In genomic region chrX:48737940-48738339, GRCh38 we compare ENCODE assay signal across 8 cellular contexts. TPM values are rescaled to one million over a fixed set of nuclear protein-coding genes. Genes with fewer than 3 reads are reported as not detected.
DNase-seq lines count a peak whose midpoint lies in the region; ATAC-seq, FAIRE-seq and TF ChIP-seq lines count a peak whose summit lies in the region.

No MANE protein-coding gene starts in this region.

- H3K9ac ChIP-seq in H1 (replicated peaks in 1 of 4; ENCODE audit: extremely low read depth in 1 of 4, low read depth in 3 of 4, low read length in 3 of 4) = peak overlapping the region in 3 of 4 experiments; percentile 61 to 82 (median 78); a peak in 5 of 7 replicates

- H2AFZ ChIP-seq in H1 (ENCODE audit: low read length) (0 out of 2 replicates have a peak overlapping the region, but pooled peaks have one; percentile 81), neuron (ENCODE audit: low read depth, low read length) (peak overlapping the region; percentile 50)

- peak overlapping the region; percentile 65 to 91 (median 83); a peak in 6 of 8 replicates for H3K4me3 ChIP-seq in H1 (ENCODE audit: extremely low read depth in 1 of 4, insufficient read depth in 2 of 4, low read depth in 3 of 4, low read length in 4 of 4)
- H3K4me3 ChIP-seq in neuron (ENCODE audit: low read length) = peak overlapping the region; percentile 68

- no peaks in the 10 kb centered on the region for H3K27me3 Mint-ChIP-seq in CD4-positive, alpha-beta T cell

- no peak for DNase-seq in CD4-positive, alpha-beta T cell
- DNase-seq in NCI-H82 (lab: John Stamatoyannopoulos, UW) = peak; percentile 56
- DNase-seq in H1 (ENCODE audit: low read depth in 1 of 2, low spot score in 2 of 2) = no peak
- DNase-seq in hypothalamus (lab: John Stamatoyannopoulos, UW) = no peak
- no peak for DNase-seq in foreskin melanocyte
- no peak for DNase-seq in HT-29 (ENCODE audit: low spot score)

- no peak overlapping the region for H2BK120ac ChIP-seq in H1 (replicated peaks; ENCODE audit: low read depth, low read length)

- no peaks in the 10 kb centered on the region for H3K79me2 ChIP-seq in H1 (ENCODE audit: control insufficient read depth in 1 of 2, insufficient read depth in 2 of 2, low read length in 2 of 2)

- peak overlapping the region; percentile 92 for H3K4me3 Mint-ChIP-seq in CD4-positive, alpha-beta T cell

- H3K4ac ChIP-seq in H1 (replicated peaks; ENCODE audit: insufficient read length, low read depth, low read length) = no peak overlapping the region

- peak overlapping the region; percentile 82 to 83 for H3K4me2 ChIP-seq in H1 (ENCODE audit: insufficient read depth in 1 of 2, low read depth in 2 of 2, low read length in 2 of 2)

- no peak for TF ChIP-seq EP300 in H1 (IDR thresholded peaks at IDR 0.05; ENCODE audit: borderline replicate concordance in 1 of 2, low read depth in 2 of 2, low read length in 2 of 2)

- TF ChIP-seq RAD21 in H1 (IDR thresholded peaks at IDR 0.05 in 1 of 2, conservative IDR thresholded peaks at IDR 0.05 in 1 of 2; ENCODE audit: low read depth in 2 of 2, low read length in 2 of 2) = no peak

- peaks cover 5% of the 10 kb centered on the region; the same call in 1 of the 2 replicates for H3K23me2 ChIP-seq in H1 (ENCODE audit: low read depth, low read length)

- ATAC-seq in CD4-positive, alpha-beta T cell (ENCODE audit: poor library complexity) = no peak
- no peak for ATAC-seq in GM19324 (IDR thresholded peaks at IDR 0.05; ENCODE audit: low FRiP score, unreplicated experiment)

- H3K14ac ChIP-seq in H1 (ENCODE audit: insufficient read length) = no peak overlapping the region

- H4K91ac ChIP-seq in H1 (replicated peaks; ENCODE audit: insufficient read length, low read length) = no peak overlapping the region

- intact Hi-C loops in CD4-positive, alpha-beta T cell (cut with DNase I, micrococcal nuclease) = loop anchor here (1.0 to 10.0 kb wide), 7 partner anchors 25 to 217 kb away; partner anchors contain the start of genes SUV39H1 (in 2 of the 2), OTUD5 (in 1 of the 2), PIM2 (in 1 of the 2) and PQBP1 (in 1 of the 2)

- H2BK12ac ChIP-seq in H1 (ENCODE audit: low read depth, low read length) = no peak overlapping the region

- CTCF ChIA-PET in CD4-positive, alpha-beta T cell (lab: Charles Lee) = interaction anchor here (0.8 to 1.4 kb wide), 3 partner anchors 24 to 426 kb away, joined by 3 to 4 read pairs (median 3); partner anchors contain the start of genes PQBP1 and TIMM17B
- CTCF ChIA-PET in H1 (lab: Charles Lee; ENCODE audit: partially characterized antibody) = no interaction called here

- H4K5ac ChIP-seq in H1 (ENCODE audit: insufficient read length, low read depth, low read length) = no peak overlapping the region

- no peaks in the 10 kb centered on the region for H3K9me3 ChIP-seq in CD4-positive, alpha-beta T cell (ENCODE audit: control insufficient read depth, low read length)
- H3K9me3 ChIP-seq in H1 (ENCODE audit: insufficient read depth in 2 of 2, low read depth in 1 of 2, low read length in 1 of 2) (no peaks in the 10 kb centered on the region), neuron (ENCODE audit: low read length) (no peaks in the 10 kb centered on the region)

- no peaks in the 10 kb centered on the region for H3K79me1 ChIP-seq in H1 (ENCODE audit: low read depth, low read length)

- H3K23ac ChIP-seq in H1 (ENCODE audit: insufficient read length) = no peak overlapping the region

- peak overlapping the region; percentile 76 for H3K27ac ChIP-seq in CD4-positive, alpha-beta T cell (ENCODE audit: low read depth, low read length)
- H3K27ac ChIP-seq in H1 (ENCODE audit: low read depth, low read length) = peak overlapping the region; percentile 79

- FAIRE-seq in H1 (lab: Jason Lieb, UNC) = no peak

- H2BK5ac ChIP-seq in H1 (ENCODE audit: low read depth, low read length) = peak overlapping the region; percentile 60

- peaks cover 4% of the 10 kb centered on the region for H3K36me3 Mint-ChIP-seq in CD4-positive, alpha-beta T cell (ENCODE audit: low read depth)

- no peaks in the 10 kb centered on the region for H3K36me3 ChIP-seq in H1 (ENCODE audit: control insufficient read depth in 2 of 4, insufficient read depth in 4 of 4, low read length in 3 of 4)
- no peaks in the 10 kb centered on the region for H3K36me3 ChIP-seq in neuron (ENCODE audit: insufficient read depth, low read length)

- TF ChIP-seq CTCF in CD4-positive, alpha-beta T cell (IDR thresholded peaks at IDR 0.05) = no peak
- no peak for TF ChIP-seq CTCF in H1 (IDR thresholded peaks at IDR 0.05; ENCODE audit: control extremely low read depth in 1 of 3, insufficient read depth in 1 of 3, low read depth in 1 of 3, low read length in 3 of 3)

- H3K27me3 ChIP-seq in CD4-positive, alpha-beta T cell (ENCODE audit: control insufficient read depth, insufficient read depth, low read length) = no peaks in the 10 kb centered on the region
- H3K27me3 ChIP-seq in H1 (replicated peaks in 1 of 4; ENCODE audit: control insufficient read depth in 3 of 4, extremely low read depth in 1 of 4, insufficient read depth in 3 of 4, low read length in 3 of 4) (no peaks in the 10 kb centered on the region), neuron (ENCODE audit: insufficient read depth, low read length) (no peaks in the 10 kb centered on the region)

- H3K9me3 Mint-ChIP-seq in CD4-positive, alpha-beta T cell = no peaks in the 10 kb centered on the region

- H2BK15ac ChIP-seq in H1 (ENCODE audit: low read length) = no peak overlapping the region

- H3K27ac Mint-ChIP-seq in CD4-positive, alpha-beta T cell = peak overlapping the region; percentile 96

- H3K4me1 ChIP-seq in H1 (replicated peaks in 1 of 4; ENCODE audit: control insufficient read depth in 3 of 4, insufficient read depth in 4 of 4, low read length in 3 of 4) (peaks cover 0 to 4% (median 0%) of the 10 kb centered on the region in 4 experiments; a peak in 1 of 7 replicates), neuron (ENCODE audit: insufficient read depth, low read length) (peaks cover 7% of the 10 kb centered on the region)

- TF ChIP-seq POLR2A in H1 (IDR thresholded peaks at IDR 0.05; ENCODE audit: control extremely low read depth in 1 of 2, low read depth in 2 of 2, low read length in 2 of 2) = no peak

- POLR2A ChIA-PET in CD4-positive, alpha-beta T cell (lab: Charles Lee) = interaction anchor here (1.1 to 2.8 kb wide), 18 partner anchors 12 to 1593 kb away, joined by 3 to 53 read pairs (median 14); partner anchors contain the start of genes GRIPAP1, HDAC6, OTUD5 and PQBP1
- POLR2A ChIA-PET in H1 (lab: Charles Lee; ENCODE audit: partially characterized antibody) = interaction anchor here (0.8 to 1.7 kb wide), 4 partner anchors 9 to 29 kb away, joined by 3 to 8 read pairs (median 4); no protein-coding TSS in a partner anchor

- no peak overlapping the region for H3K56ac ChIP-seq in H1 (replicated peaks; ENCODE audit: insufficient read length, low read depth, low read length)

- WGBS in H1 (ENCODE audit: extremely low coverage in 1 of 2, insufficient coverage in 1 of 2, insufficient read length in 1 of 2, insufficient replicate concordance in 2 of 2, low coverage in 1 of 2, low lambda C conversion rate in 2 of 2, missing lambda C conversion rate in 1 of 2), 2 experiments = 87% methylated on average over 4 of the region's 7 CpGs; no CpG with 5 or more reads in 1 of the 2 experiments

- H4K8ac ChIP-seq in H1 (ENCODE audit: extremely low read depth, insufficient read depth, low read length) = no peak overlapping the region

- no peaks in the 10 kb centered on the region for H4K20me1 ChIP-seq in H1 (replicated peaks in 1 of 2; ENCODE audit: control insufficient read depth in 1 of 2, insufficient read depth in 2 of 2, low read length in 2 of 2)

- H2BK20ac ChIP-seq in H1 (ENCODE audit: low read length) = no peak overlapping the region

- no peak overlapping the region for H3K18ac ChIP-seq in H1 (ENCODE audit: extremely low read depth, low read length)

- peaks cover 24% of the 10 kb centered on the region for H3K4me1 Mint-ChIP-seq in CD4-positive, alpha-beta T cell (ENCODE audit: low read depth)

- H2AK5ac ChIP-seq in H1 (ENCODE audit: low read depth, low read length) = no peak overlapping the region

RNA-seq across cellular contexts. Expression of gene GLOD5, which starts 23.6 kb away (rescaled TPM):
- total RNA-seq in CD4-positive, alpha-beta T cell = not detected
- total RNA-seq in H1 (2021; fragmentation: NEBNext Ultra II Directional; extraction: Animal tissue kit (Norgen Biotek cat#: 25700)) = not detected in 2 replicates
- polyA plus RNA-seq in H1 (2011; rRNA removed) = 0.18 and 0.35 TPM in 2 replicates
- not detected for polyA plus RNA-seq in H1 (2011; cell fraction: cytosol; rRNA removed)
- not detected for polyA plus RNA-seq in H1 (2011; cell fraction: nucleus; rRNA removed)
- polyA plus RNA-seq in H1 (2012, experiment 1 of 2) = 0.29 TPM in 1 of 4 replicates, not detected in the others
- not detected for polyA plus RNA-seq in H1 (2012, experiment 2 of 2)
- 0.14 TPM for polyA plus RNA-seq in H1 (2013, experiment 1 of 2)
- polyA plus RNA-seq in H1 (2013, experiment 2 of 2) = 0.35 TPM
- polyA minus RNA-seq in H1 (2011; rRNA and poly(A)+ RNA removed) = 0.51 TPM in 1 of 2 replicates, not detected in the other
- polyA minus RNA-seq in H1 (2011; cell fraction: cytosol; rRNA and poly(A)+ RNA removed) = not detected
- polyA minus RNA-seq in H1 (2011; cell fraction: nucleus; rRNA and poly(A)+ RNA removed) = not detected
- total RNA-seq in HT-29 (2014; rRNA removed; shearing (Covaris generic)) = 0.63 TPM in 1 of 2 replicates, not detected in the other

RNA-seq across cellular contexts. Expression of gene SUV39H1, which starts 41.4 kb away (rescaled TPM):
- 1 to 10 TPM; 7.7 to 8.4 TPM for total RNA-seq in CD4-positive, alpha-beta T cell
- total RNA-seq in H1 (2021; fragmentation: NEBNext Ultra II Directional; extraction: Animal tissue kit (Norgen Biotek cat#: 25700)) = 14.1 and 14.8 TPM in 2 replicates
- 27.8 and 38.4 TPM in 2 replicates for polyA plus RNA-seq in H1 (2011; rRNA removed)
- 20.6 TPM for polyA plus RNA-seq in H1 (2011; cell fraction: cytosol; rRNA removed)
- 44.4 TPM for polyA plus RNA-seq in H1 (2011; cell fraction: nucleus; rRNA removed)
- 15.0 to 20.8 TPM (median 18.3 TPM) in 4 replicates for polyA plus RNA-seq in H1 (2012, experiment 1 of 2)
- 19.8 TPM for polyA plus RNA-seq in H1 (2012, experiment 2 of 2)
- polyA plus RNA-seq in H1 (2013, experiment 1 of 2) = 8.8 TPM
- polyA plus RNA-seq in H1 (2013, experiment 2 of 2) = 8.5 TPM
- 17.9 and 25.0 TPM in 2 replicates for polyA minus RNA-seq in H1 (2011; rRNA and poly(A)+ RNA removed)
- 17.6 TPM for polyA minus RNA-seq in H1 (2011; cell fraction: cytosol; rRNA and poly(A)+ RNA removed)
- polyA minus RNA-seq in H1 (2011; cell fraction: nucleus; rRNA and poly(A)+ RNA removed) = 14.1 TPM
- total RNA-seq in HT-29 (2014; rRNA removed; shearing (Covaris generic)) = 25.3 and 26.2 TPM in 2 replicates

RNA-seq across cellular contexts. Expression of gene GATA1, which starts 48.5 kb away (rescaled TPM):
- total RNA-seq in CD4-positive, alpha-beta T cell = not detected
- not detected in 2 replicates for total RNA-seq in H1 (2021; fragmentation: NEBNext Ultra II Directional; extraction: Animal tissue kit (Norgen Biotek cat#: 25700))
- 0.05 TPM in 2 replicates for polyA plus RNA-seq in H1 (2011; rRNA removed)
- polyA plus RNA-seq in H1 (2011; cell fraction: cytosol; rRNA removed) = 0.06 TPM
- polyA plus RNA-seq in H1 (2011; cell fraction: nucleus; rRNA removed) = not detected
- not detected in 4 replicates for polyA plus RNA-seq in H1 (2012, experiment 1 of 2)
- polyA plus RNA-seq in H1 (2012, experiment 2 of 2) = not detected
- not detected for polyA plus RNA-seq in H1 (2013, experiment 1 of 2)
- polyA plus RNA-seq in H1 (2013, experiment 2 of 2) = not detected
- polyA minus RNA-seq in H1 (2011; rRNA and poly(A)+ RNA removed) = not detected in 2 replicates
- polyA minus RNA-seq in H1 (2011; cell fraction: cytosol; rRNA and poly(A)+ RNA removed) = not detected
- not detected for polyA minus RNA-seq in H1 (2011; cell fraction: nucleus; rRNA and poly(A)+ RNA removed)
- total RNA-seq in HT-29 (2014; rRNA removed; shearing (Covaris generic)) = not detected in 2 replicates

RNA-seq across cellular contexts. Expression of gene WAS, which starts 54.3 kb away (rescaled TPM):
- 10 to 100 TPM; 63.7 to 67.4 TPM for total RNA-seq in CD4-positive, alpha-beta T cell
- total RNA-seq in H1 (2021; fragmentation: NEBNext Ultra II Directional; extraction: Animal tissue kit (Norgen Biotek cat#: 25700)) = 0.63 and 0.80 TPM in 2 replicates
- polyA plus RNA-seq in H1 (2011; rRNA removed) = 0.65 and 0.74 TPM in 2 replicates
- polyA plus RNA-seq in H1 (2011; cell fraction: cytosol; rRNA removed) = 0.47 TPM
- 1.3 TPM for polyA plus RNA-seq in H1 (2011; cell fraction: nucleus; rRNA removed)
- 0.29 to 1.0 TPM (median 0.69 TPM) in 4 replicates for polyA plus RNA-seq in H1 (2012, experiment 1 of 2)
- polyA plus RNA-seq in H1 (2012, experiment 2 of 2) = 0.29 TPM
- polyA plus RNA-seq in H1 (2013, experiment 1 of 2) = 0.30 TPM
- 0.35 TPM for polyA plus RNA-seq in H1 (2013, experiment 2 of 2)
- polyA minus RNA-seq in H1 (2011; rRNA and poly(A)+ RNA removed) = not detected in 2 replicates
- polyA minus RNA-seq in H1 (2011; cell fraction: cytosol; rRNA and poly(A)+ RNA removed) = not detected
- polyA minus RNA-seq in H1 (2011; cell fraction: nucleus; rRNA and poly(A)+ RNA removed) = 0.80 TPM
- total RNA-seq in HT-29 (2014; rRNA removed; shearing (Covaris generic)) = 0.15 and 0.50 TPM in 2 replicates
